8 cellular contexts compared by ENCODE assay signal in the genomic region with DNA sequence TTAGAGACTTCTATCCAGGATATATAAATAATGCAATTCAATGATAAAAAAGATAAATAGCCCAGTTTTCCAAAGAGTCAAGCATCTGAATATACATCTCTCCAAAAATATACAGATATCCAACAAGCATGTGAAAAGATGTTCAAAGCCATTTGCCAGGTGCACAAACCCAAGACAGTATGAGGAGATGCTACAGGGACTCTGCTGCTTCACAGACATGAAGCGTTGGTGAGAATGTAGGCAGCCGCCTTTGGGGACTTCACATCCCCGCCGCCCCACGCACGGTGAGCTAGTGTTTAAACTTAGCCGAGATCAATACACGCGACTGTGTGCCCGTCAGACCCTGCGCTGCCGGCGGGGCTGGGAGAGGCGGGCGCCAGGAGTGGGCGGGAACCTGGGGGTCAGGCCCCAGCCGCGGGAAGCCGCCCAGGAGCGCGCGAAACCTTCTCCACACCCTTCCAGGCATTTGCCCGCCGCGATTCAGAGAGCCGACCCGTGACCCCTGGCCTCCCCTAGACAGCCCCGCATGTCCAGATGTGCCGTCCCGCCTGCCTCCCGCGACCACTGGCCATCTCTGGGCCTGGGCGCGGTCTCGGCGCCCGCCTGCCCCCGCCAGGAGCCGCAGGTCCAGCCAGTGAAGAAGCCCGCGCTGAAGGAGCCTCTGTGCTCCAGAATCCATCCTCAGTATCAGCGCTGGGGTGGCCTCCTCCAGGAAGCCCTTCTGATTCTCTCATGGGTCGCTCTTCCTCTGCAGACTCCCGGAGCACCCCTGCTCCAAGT. TPM values are rescaled to one million over a fixed set of nuclear protein-coding genes. Genes with fewer than 3 reads are reported as not detected.
DNase-seq lines count a peak whose midpoint lies in the region; ATAC-seq, FAIRE-seq and TF ChIP-seq lines count a peak whose summit lies in the region.

No MANE protein-coding gene starts in this region.

- ATAC-seq in GM19463 (IDR thresholded peaks at IDR 0.05; ENCODE audit: unreplicated experiment) (peak; percentile 30), HG03460 (IDR thresholded peaks at IDR 0.05; ENCODE audit: unreplicated experiment) (peak; percentile 44)

- no peak for FAIRE-seq in D721Med (lab: Jason Lieb, UNC)

- H3K27me3 ChIP-seq in cardiac muscle cell: peaks cover 85% of the 10 kb centered on the region

- H3K36me3 ChIP-seq in cardiac muscle cell: no peaks in the 10 kb centered on the region

- no peaks in the 10 kb centered on the region for H3K4me1 ChIP-seq in cardiac muscle cell (ENCODE audit: low read depth)

- TF ChIP-seq CTCF in cardiac muscle cell (IDR thresholded peaks at IDR 0.05; ENCODE audit: low read depth, low read length) (no peak), retinal pigment epithelial cell (conservative IDR thresholded peaks at IDR 0.05; ENCODE audit: low read depth, low read length) (no peak), D721Med (IDR thresholded peaks at IDR 0.05; ENCODE audit: insufficient read depth, missing control alignments) (no peak)

- DNase-seq in ELF-1 (ENCODE audit: low read depth, low spot score): peak; percentile 51
- DNase-seq in activated CD4-positive, alpha-beta T cell treated with anti-CD3 and anti-CD28 coated beads, Interleukin-2, amount 50 U/mL, for 4 hours: peak; percentile 27 to 28
- peak in 1 of 2 donors; percentile 25 for DNase-seq in cardiac muscle cell (ENCODE audit: low read depth in 1 of 2, low spot score in 1 of 2)
- DNase-seq in retinal pigment epithelial cell (ENCODE audit: low read depth): no peak
- no peak for DNase-seq in AML-193 (lab: John Stamatoyannopoulos, UW)
- no peak for DNase-seq in D721Med (ENCODE audit: insufficient read length, low spot score)

- H3K4me3 ChIP-seq in cardiac muscle cell (peak overlapping the region; percentile 33), retinal pigment epithelial cell (ENCODE audit: low read length) (peak overlapping the region; percentile 29)

- H3K27ac ChIP-seq in cardiac muscle cell: no peak overlapping the region

- H3K9me3 ChIP-seq in cardiac muscle cell (ENCODE audit: low read depth): no peaks in the 10 kb centered on the region

RNA-seq across cellular contexts. Expression of gene ALOX5, which starts 0.8 kb away (rescaled TPM):
- 0.06 and 1.4 TPM in 2 replicates for total RNA-seq in cardiac muscle cell
- polyA plus RNA-seq in cardiac muscle cell: 0.48 and 0.64 TPM in 2 replicates

RNA-seq across cellular contexts. Expression of gene OR13A1, which starts 57.8 kb away (rescaled TPM):
- total RNA-seq in cardiac muscle cell: 0.15 TPM in 1 of 2 replicates, not detected in the other
- 0.38 TPM in 1 of 2 replicates, not detected in the other for polyA plus RNA-seq in cardiac muscle cell

Comparison
In these comparisons a context has a peak if more than half of its experiments do, and no peak if none do; other contexts are left out.
1. DNase-seq: peak in ELF-1 (single experiment) and activated CD4-positive, alpha-beta T cell treated with anti-CD3 and anti-CD28 coated beads, Interleukin-2, amount 50 U/mL, for 4 hours (2 of 2); none in retinal pigment epithelial cell (single experiment), AML-193 (0 of 2) and D721Med (single experiment).